ENCODE assay signal across 30 cellular contexts in genomic region chr6:128712898-128713297, GRCh38.
DNase-seq lines count a peak whose midpoint lies in the region; ATAC-seq, FAIRE-seq and TF ChIP-seq lines count a peak whose summit lies in the region.
"Had no signal": no experiment of that assay in that cellular context is flagged by ENCODE, and none has a peak within 500 bp of the region (broad histone marks: within the 10 kb centered on the region; RNA-seq: fewer than 3 reads in every experiment).

No MANE protein-coding gene starts in this region.

- peak overlapping the region; percentile 58 for H3K4me3 Mint-ChIP-seq in HFFc6
- H3K4me3 Mint-ChIP-seq: activated naive CD4-positive, alpha-beta T cell treated with anti-CD3 and anti-CD28 coated beads, Interleukin-2, amount 10 ng/mL, durations not matched to agents 7 days and 5 days; activated T-helper 17 cell treated with anti-CD3 and anti-CD28 coated beads, Interleukin-2, amount 50 U/mL, for 72 hours; brain; endodermal cell had no signal

- no peaks in the 10 kb centered on the region for H3K9me3 ChIP-seq in SK-N-MC (ENCODE audit: low read depth, low read length)
- no peaks in the 10 kb centered on the region for H3K9me3 ChIP-seq in upper lobe of right lung
- H3K9me3 ChIP-seq: Caco-2, tibial artery had no signal

- no peaks in the 10 kb centered on the region for H3K9me3 Mint-ChIP-seq in HFFc6
- H3K9me3 Mint-ChIP-seq: activated naive CD4-positive, alpha-beta T cell treated with anti-CD3 and anti-CD28 coated beads, Interleukin-2, amount 10 ng/mL, durations not matched to agents 7 days and 5 days; activated T-helper 17 cell treated with anti-CD3 and anti-CD28 coated beads, Interleukin-2, amount 50 U/mL, for 72 hours; endodermal cell had no signal

- intact Hi-C loops in upper lobe of right lung (cut with DNase I): no loop called here

- ATAC-seq in upper lobe of right lung: no peak
- ATAC-seq: activated T-helper 17 cell treated with anti-CD3 and anti-CD28 coated beads, Interleukin-2, amount 50 U/mL, for 72 hours; right cardiac atrium had no signal

- no peak for FAIRE-seq in GM19239 (lab: Jason Lieb, UNC)
- FAIRE-seq: frontal cortex, H1 had no signal

- DNase-seq in HFFc6 (no peak), SK-N-MC (ENCODE audit: low read depth, low spot score) (no peak), left kidney (ENCODE audit: low read depth, low spot score) (peak; percentile 6), upper lobe of right lung (no peak), NCI-H1105 (lab: John Stamatoyannopoulos, UW) (no peak), GM19239 (ENCODE audit: insufficient read length, low spot score) (no peak), dedifferentiated amniotic fluid mesenchymal stem cell (ENCODE audit: extremely low spot score) (no peak)
- DNase-seq: activated naive CD4-positive, alpha-beta T cell treated with anti-CD3 and anti-CD28 coated beads, Interleukin-2, amount 10 ng/mL, durations not matched to agents 7 days and 5 days; amniotic stem cell; Caco-2; dermis blood vessel endothelial cell; DND-41; endodermal cell; KBM-7; MG63; NCI-H1105 treated with DMSO at 0.1 percent for 48 hours; NCI-H2029; NCI-H524 treated with DMSO at 0.1 percent for 48 hours; NK-92 treated with Interleukin-12 subunit alpha and Interleukin-12 subunit beta, amount 100 ng/mL, for 24 hours; right cardiac atrium; SHP77 treated with DMSO at 0.1 percent for 48 hours; SW 1271; tibial artery had no signal

- no peaks in the 10 kb centered on the region for H3K27me3 Mint-ChIP-seq in HFFc6 (ENCODE audit: insufficient read depth)
- H3K27me3 Mint-ChIP-seq: activated naive CD4-positive, alpha-beta T cell treated with anti-CD3 and anti-CD28 coated beads, Interleukin-2, amount 10 ng/mL, durations not matched to agents 7 days and 5 days had no signal

- H3K36me3 ChIP-seq in SK-N-MC (ENCODE audit: insufficient read depth, low read length): no peaks in the 10 kb centered on the region
- H3K36me3 ChIP-seq in upper lobe of right lung: no peaks in the 10 kb centered on the region
- H3K36me3 ChIP-seq: MG63, tibial artery had no signal

- H3K4me3 ChIP-seq in SK-N-MC: peak overlapping the region; percentile 13; the same call in 1 of the 2 replicates
- no peak overlapping the region for H3K4me3 ChIP-seq in upper lobe of right lung
- H3K4me3 ChIP-seq: lung, MG63, tibial artery had no signal

- H3K27ac Mint-ChIP-seq in HFFc6: peak overlapping the region; percentile 57
- H3K27ac Mint-ChIP-seq: activated naive CD4-positive, alpha-beta T cell treated with anti-CD3 and anti-CD28 coated beads, Interleukin-2, amount 10 ng/mL, durations not matched to agents 7 days and 5 days; activated T-helper 17 cell treated with anti-CD3 and anti-CD28 coated beads, Interleukin-2, amount 50 U/mL, for 72 hours; brain; endodermal cell had no signal

- TF ChIP-seq CTCF in HFFc6 (IDR thresholded peaks at IDR 0.05) (no peak), upper lobe of right lung (IDR thresholded peaks at IDR 0.05) (no peak)

- H3K4me1 ChIP-seq in upper lobe of right lung: no peaks in the 10 kb centered on the region
- H3K4me1 ChIP-seq: Caco-2, parathyroid adenoma, tibial artery had no signal

- no peaks in the 10 kb centered on the region for H3K27me3 ChIP-seq in upper lobe of right lung
- H3K27me3 ChIP-seq: MG63, tibial artery had no signal

- peaks cover 11% of the 10 kb centered on the region; the same call in 1 of the 2 replicates for H3K36me3 Mint-ChIP-seq in HFFc6 (ENCODE audit: low read depth)
- H3K36me3 Mint-ChIP-seq: activated naive CD4-positive, alpha-beta T cell treated with anti-CD3 and anti-CD28 coated beads, Interleukin-2, amount 10 ng/mL, durations not matched to agents 7 days and 5 days; brain had no signal

- no peak overlapping the region for H3K9ac ChIP-seq in SK-N-MC (ENCODE audit: insufficient read length)
- H3K9ac ChIP-seq: parathyroid adenoma had no signal

- H3K4me1 Mint-ChIP-seq in HFFc6 (ENCODE audit: low read depth): peaks cover 54% of the 10 kb centered on the region
- H3K4me1 Mint-ChIP-seq: activated naive CD4-positive, alpha-beta T cell treated with anti-CD3 and anti-CD28 coated beads, Interleukin-2, amount 10 ng/mL, durations not matched to agents 7 days and 5 days; activated T-helper 17 cell treated with anti-CD3 and anti-CD28 coated beads, Interleukin-2, amount 50 U/mL, for 72 hours; endodermal cell had no signal

- no peak overlapping the region; the same call in 1 of the 2 replicates for H3K27ac ChIP-seq in SK-N-MC
- H3K27ac ChIP-seq in upper lobe of right lung: no peak overlapping the region
- H3K27ac ChIP-seq: C4-2B, parathyroid adenoma, tibial artery had no signal
